Comparison of ENCODE assay signal across 16 cellular contexts in the genomic region with DNA sequence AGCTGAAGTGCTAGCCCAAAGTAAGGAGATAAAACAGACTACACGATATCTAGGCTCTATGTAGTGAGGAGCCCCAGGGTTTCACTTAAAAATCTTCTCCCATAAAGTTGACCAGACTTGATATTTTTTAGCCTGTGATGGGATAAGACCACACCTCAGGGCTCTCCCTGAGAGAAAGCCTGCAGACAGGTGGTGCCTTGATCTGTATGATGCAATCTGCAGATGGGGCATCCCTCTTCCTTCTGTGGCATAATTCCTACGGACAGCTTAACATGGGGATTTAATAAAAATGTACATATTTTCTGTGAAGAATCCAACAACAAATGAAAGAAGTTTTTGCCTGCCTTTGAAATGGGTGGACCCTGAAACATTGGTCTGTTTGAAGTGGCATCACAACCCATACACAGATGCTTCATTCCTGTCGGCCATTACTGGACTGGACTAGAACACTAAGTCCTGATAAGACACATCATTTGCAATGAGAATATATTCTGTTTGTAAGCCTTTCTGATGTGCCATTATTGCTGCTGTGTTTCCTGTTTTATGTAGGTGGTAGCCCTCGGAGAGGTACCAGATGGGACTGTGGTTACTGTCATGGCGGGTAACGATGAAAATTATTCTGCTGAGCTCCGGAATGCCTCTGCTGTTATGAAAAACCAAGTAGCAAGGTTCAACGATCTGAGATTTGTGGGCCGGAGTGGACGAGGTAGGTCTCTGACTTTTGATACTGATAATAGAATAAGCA. TPM values are rescaled to one million over a fixed set of nuclear protein-coding genes. Genes with fewer than 3 reads are reported as not detected.
A peak's percentile ranks its signal among the peaks of the same experiment; 100 is the strongest.
DNase-seq lines count a peak whose midpoint lies in the region; ATAC-seq and TF ChIP-seq lines count a peak whose summit lies in the region.
"Had no signal": no experiment of that assay in that cellular context is flagged by ENCODE, and none has a peak within 500 bp of the region (broad histone marks: within the 10 kb centered on the region; RNA-seq: fewer than 3 reads in every experiment).

No MANE protein-coding gene starts in this region.

- peaks cover 22% of the 10 kb centered on the region for H3K4me1 ChIP-seq in effector memory CD4-positive, alpha-beta T cell (ENCODE audit: control insufficient read depth, insufficient read depth, low read length, poor library complexity, severe bottlenecking)
- no peaks in the 10 kb centered on the region for H3K4me1 ChIP-seq in prostate gland (replicated peaks)
- H3K4me1 ChIP-seq: breast epithelium had no signal

- H3K36me3 Mint-ChIP-seq in stimulated activated naive CD8-positive, alpha-beta T cell treated with anti-CD3 and anti-CD28 coated beads, Interleukin-15, Interleukin-2, amounts not matched to agents 100 ng/mL and 50 ng/mL, for 24 hours (ENCODE audit: low read depth) = peaks cover 28% of the 10 kb centered on the region
- peaks cover 2% of the 10 kb centered on the region for H3K36me3 Mint-ChIP-seq in T-helper 17 cell (ENCODE audit: low read depth)

- TF ChIP-seq POLR2A in prostate gland (IDR thresholded peaks at IDR 0.05) = no peak

- no peaks in the 10 kb centered on the region for H3K27me3 ChIP-seq in effector memory CD4-positive, alpha-beta T cell (replicated peaks; ENCODE audit: control insufficient read depth, insufficient read depth, low read length, poor library complexity, severe bottlenecking)
- H3K27me3 ChIP-seq in prostate gland (replicated peaks; ENCODE audit: insufficient read depth) = no peaks in the 10 kb centered on the region
- H3K27me3 ChIP-seq: breast epithelium had no signal

- no peak for DNase-seq in stimulated activated naive CD8-positive, alpha-beta T cell treated with anti-CD3 and anti-CD28 coated beads, Interleukin-15, Interleukin-2, amounts not matched to agents 100 U/mL and 50 U/mL, for 24 hours
- DNase-seq in T-helper 17 cell (no peak), foreskin melanocyte (no peak), prostate gland (ENCODE audit: low spot score) (no peak), GM10266 (ENCODE audit: extremely low spot score) (no peak)
- DNase-seq in effector memory CD4-positive, alpha-beta T cell = no peak
- DNase-seq: GF-D8, glutamatergic neuron, lower lobe of right lung, NCI-H2029 treated with DMSO at 0.1 percent for 48 hours, posterior cingulate gyrus had no signal

- WGBS in prostate gland = 93% methylated on average over 10 of the region's 10 CpGs

- no peaks in the 10 kb centered on the region for H3K36me3 ChIP-seq in effector memory CD4-positive, alpha-beta T cell (ENCODE audit: control insufficient read depth, insufficient read depth, low read length)
- H3K36me3 ChIP-seq in prostate gland = no peaks in the 10 kb centered on the region
- H3K36me3 ChIP-seq: breast epithelium, lower lobe of right lung, thoracic aorta had no signal

- peak overlapping the region; percentile 70 for H3K4me3 Mint-ChIP-seq in stimulated activated naive CD8-positive, alpha-beta T cell treated with anti-CD3 and anti-CD28 coated beads, Interleukin-15, Interleukin-2, amounts not matched to agents 100 ng/mL and 50 ng/mL, for 24 hours
- H3K4me3 Mint-ChIP-seq in T-helper 17 cell = peak overlapping the region; percentile 88

- intact Hi-C loops in prostate gland (cut with DNase I) = no loop called here

- H3K9me3 ChIP-seq in T-helper 17 cell (ENCODE audit: control insufficient read depth, low read length, poor library complexity, severe bottlenecking) (no peaks in the 10 kb centered on the region), prostate gland (no peaks in the 10 kb centered on the region)
- H3K9me3 ChIP-seq in effector memory CD4-positive, alpha-beta T cell (ENCODE audit: control insufficient read depth, low read length) = no peaks in the 10 kb centered on the region
- H3K9me3 ChIP-seq: breast epithelium, lower lobe of right lung, thoracic aorta had no signal

- no peaks in the 10 kb centered on the region for H3K9me3 Mint-ChIP-seq in stimulated activated naive CD8-positive, alpha-beta T cell treated with anti-CD3 and anti-CD28 coated beads, Interleukin-15, Interleukin-2, amounts not matched to agents 100 ng/mL and 50 ng/mL, for 24 hours

- peaks cover 6% of the 10 kb centered on the region for H3K27me3 Mint-ChIP-seq in stimulated activated naive CD8-positive, alpha-beta T cell treated with anti-CD3 and anti-CD28 coated beads, Interleukin-15, Interleukin-2, amounts not matched to agents 100 ng/mL and 50 ng/mL, for 24 hours
- no peaks in the 10 kb centered on the region for H3K27me3 Mint-ChIP-seq in T-helper 17 cell

- H3K27ac ChIP-seq in effector memory CD4-positive, alpha-beta T cell (ENCODE audit: insufficient read depth, low read length, poor library complexity, severe bottlenecking) = peak overlapping the region; percentile 49
- no peak overlapping the region for H3K27ac ChIP-seq in prostate gland
- H3K27ac ChIP-seq: lower lobe of right lung, thoracic aorta had no signal

- H3K4me1 Mint-ChIP-seq in stimulated activated naive CD8-positive, alpha-beta T cell treated with anti-CD3 and anti-CD28 coated beads, Interleukin-15, Interleukin-2, amounts not matched to agents 100 ng/mL and 50 ng/mL, for 24 hours (ENCODE audit: low read depth) = peaks cover 79% of the 10 kb centered on the region
- H3K4me1 Mint-ChIP-seq in T-helper 17 cell = peaks cover 39% of the 10 kb centered on the region

- H3K4me3 ChIP-seq in effector memory CD4-positive, alpha-beta T cell (ENCODE audit: insufficient read depth, low read depth, low read length, poor library complexity, severe bottlenecking) = peak overlapping the region; percentile 18
- H3K4me3 ChIP-seq in prostate gland = no peak overlapping the region
- H3K4me3 ChIP-seq: breast epithelium, lower lobe of right lung, skin epidermis, thoracic aorta had no signal

- TF ChIP-seq CTCF in prostate gland (IDR thresholded peaks at IDR 0.05) (no peak), GM10266 (IDR thresholded peaks at IDR 0.05; ENCODE audit: control insufficient read depth, insufficient read depth, low read depth, missing control alignments) (no peak)

- ATAC-seq in stimulated activated naive CD8-positive, alpha-beta T cell treated with anti-CD3 and anti-CD28 coated beads, Interleukin-15, Interleukin-2, amounts not matched to agents 100 U/mL and 50 U/mL, for 24 hours = no peak
- peak; percentile 58 for ATAC-seq in T-helper 17 cell
- ATAC-seq in HG02759 (IDR thresholded peaks at IDR 0.05; ENCODE audit: unreplicated experiment) = no peak
- ATAC-seq: lower lobe of right lung had no signal

- peak overlapping the region; percentile 72 for H3K27ac Mint-ChIP-seq in stimulated activated naive CD8-positive, alpha-beta T cell treated with anti-CD3 and anti-CD28 coated beads, Interleukin-15, Interleukin-2, amounts not matched to agents 100 ng/mL and 50 ng/mL, for 24 hours
- peak overlapping the region; percentile 97 for H3K27ac Mint-ChIP-seq in T-helper 17 cell

RNA-seq across cellular contexts. Expression of a gene that starts 53.8 kb away (rescaled TPM):
- 10 to 100 TPM; 10.8 to 17.6 TPM for total RNA-seq in T-helper 17 cell
- total RNA-seq in prostate gland = 10 to 100 TPM in 1 of 2 donors, 1 to 10 TPM in 1; 4.6 to 13.1 TPM
